22 cellular contexts compared by ENCODE assay signal in genomic region chr6:163820171-163820570, GRCh38.
DNase-seq lines count a peak whose midpoint lies in the region; ATAC-seq and TF ChIP-seq lines count a peak whose summit lies in the region.
"Had no signal": no experiment of that assay in that cellular context is flagged by ENCODE, and none has a peak within 500 bp of the region (broad histone marks: within the 10 kb centered on the region; RNA-seq: fewer than 3 reads in every experiment).

No MANE protein-coding gene starts in this region.

- H4K91ac ChIP-seq in H9 (ENCODE audit: insufficient read length, low read depth, low read length) = no peak overlapping the region
- peak overlapping the region; percentile 74 for H4K91ac ChIP-seq in neuronal stem cell (ENCODE audit: low read depth, low read length, poor library complexity)

- H3K9ac ChIP-seq in H9 (ENCODE audit: extremely low read depth, insufficient read length, low read length) (no peak overlapping the region), neuronal stem cell (ENCODE audit: low read depth, low read length, poor library complexity) (no peak overlapping the region)
- H3K9ac ChIP-seq: BLaER1 treated with 17β-estradiol and CSF1 and Interleukin-3, amounts not matched to agents 10 nM and 100 nM had no signal

- no peaks in the 10 kb centered on the region for H3K9me3 ChIP-seq in H9 (ENCODE audit: control insufficient read depth, low read depth, low read length)
- H3K9me3 ChIP-seq in neuronal stem cell (replicated peaks in 1 of 2; ENCODE audit: control insufficient read depth in 2 of 2, insufficient read depth in 1 of 2, low read depth in 1 of 2, low read length in 2 of 2) = peaks cover 0 to 3% of the 10 kb centered on the region in 2 donors
- H3K9me3 ChIP-seq: A549, BE2C, HAP-1 had no signal

- H3K4me2 ChIP-seq in H9 (ENCODE audit: insufficient read depth, insufficient read length, low read length) = no peak overlapping the region
- H3K4me2 ChIP-seq in neuronal stem cell (ENCODE audit: insufficient read depth, low read length, poor library complexity, severe bottlenecking) = no peak overlapping the region
- H3K4me2 ChIP-seq: A549; BLaER1 treated with 17β-estradiol and CSF1 and Interleukin-3, amounts not matched to agents 10 nM and 100 nM; GM23338 had no signal

- H3K36me3 ChIP-seq in neuronal stem cell (replicated peaks in 1 of 2; ENCODE audit: control insufficient read depth in 2 of 2, insufficient read depth in 2 of 2, low read length in 2 of 2) = no peaks in the 10 kb centered on the region
- H3K36me3 ChIP-seq: BE2C; BLaER1 treated with 17β-estradiol and CSF1 and Interleukin-3, amounts not matched to agents 10 nM and 100 nM; HAP-1 had no signal

- DNase-seq in H9 = no peak
- no peak for DNase-seq in neuronal stem cell (ENCODE audit: low spot score)
- no peak for DNase-seq in HCEC 1CT
- DNase-seq in NK-92 treated with Interleukin-12 subunit alpha and Interleukin-12 subunit beta, amount 100 ng/mL, for 24 hours (lab: John Stamatoyannopoulos, UW) = no peak
- DNase-seq in left colon = no peak
- no peak for DNase-seq in HPDE6-E6E7 (ENCODE audit: extremely low spot score)
- DNase-seq: 8988T; ACHN; AML-193; BE2C; Calu3; CD4-positive, alpha-beta T cell; CD8-positive, alpha-beta memory T cell; DMS53; DMS79 treated with DMSO at 0.1 percent for 48 hours; GF-D8 had no signal

- H2BK5ac ChIP-seq in H9 (ENCODE audit: insufficient read length, low read length) (no peak overlapping the region), neuronal stem cell (ENCODE audit: low read length) (no peak overlapping the region)

- H3K18ac ChIP-seq in H9 (ENCODE audit: insufficient read length, low read depth, low read length) (no peak overlapping the region), neuronal stem cell (ENCODE audit: low read length) (peak overlapping the region; percentile 48)

- H3K79me2 ChIP-seq in H9 (ENCODE audit: insufficient read depth, low read length) = no peaks in the 10 kb centered on the region

- no peaks in the 10 kb centered on the region for H3K23me2 ChIP-seq in H9 (ENCODE audit: insufficient read length, low read depth, low read length, poor library complexity, severe bottlenecking)

- H2BK20ac ChIP-seq in H9 (ENCODE audit: low read depth, low read length, poor library complexity, severe bottlenecking) = no peak overlapping the region

- no peak overlapping the region for H2AK5ac ChIP-seq in H9 (ENCODE audit: insufficient read length, low read length)
- H2AK5ac ChIP-seq in neuronal stem cell (ENCODE audit: low read depth, low read length) = no peak overlapping the region

- H3K14ac ChIP-seq in H9 (ENCODE audit: insufficient read depth, low read length) (no peak overlapping the region), neuronal stem cell (ENCODE audit: low read length) (no peak overlapping the region)

- H3K27me3 ChIP-seq in H9 (ENCODE audit: insufficient read depth, low read length) = no peaks in the 10 kb centered on the region
- no peaks in the 10 kb centered on the region for H3K27me3 ChIP-seq in neuronal stem cell (ENCODE audit: control insufficient read depth in 3 of 3, insufficient read depth in 3 of 3, low read depth in 1 of 3, low read length in 3 of 3)
- H3K27me3 ChIP-seq: BE2C; BLaER1 treated with 17β-estradiol and CSF1 and Interleukin-3, amounts not matched to agents 10 nM and 100 nM had no signal

- H4K20me1 ChIP-seq in H9 (ENCODE audit: control insufficient read depth, insufficient read depth, insufficient read length) = no peaks in the 10 kb centered on the region
- H4K20me1 ChIP-seq: BLaER1 treated with 17β-estradiol and CSF1 and Interleukin-3, amounts not matched to agents 10 nM and 100 nM had no signal

- H2BK120ac ChIP-seq in H9 (ENCODE audit: low read depth, low read length, poor library complexity, severe bottlenecking) = no peak overlapping the region
- H2BK120ac ChIP-seq in neuronal stem cell (ENCODE audit: low read depth, low read length) = no peak overlapping the region

- no peak overlapping the region for H4K5ac ChIP-seq in H9 (ENCODE audit: insufficient read length, low read depth, low read length)

- H3K27me3 Mint-ChIP-seq in H9 (ENCODE audit: low read depth) = peaks cover 4% of the 10 kb centered on the region; the same call in 1 of the 2 replicates
- H3K27me3 Mint-ChIP-seq in brain = peaks cover 9% of the 10 kb centered on the region
- H3K27me3 Mint-ChIP-seq: CD4-positive, alpha-beta T cell had no signal

- H3K79me1 ChIP-seq in H9 (ENCODE audit: insufficient read depth, low read depth, low read length, poor library complexity, severe bottlenecking) (no peaks in the 10 kb centered on the region), neuronal stem cell (ENCODE audit: low read depth, low read length) (no peaks in the 10 kb centered on the region)

- H4K8ac ChIP-seq in H9 (replicated peaks; ENCODE audit: insufficient read length, low read depth, low read length) (no peak overlapping the region), neuronal stem cell (ENCODE audit: low read depth, low read length) (no peak overlapping the region)

- H3K23ac ChIP-seq in H9 (ENCODE audit: insufficient read length, low read depth, low read length) (no peak overlapping the region), neuronal stem cell (ENCODE audit: low read depth, low read length, poor library complexity) (peak overlapping the region; percentile 26)

- no peak overlapping the region for H3T11ph ChIP-seq in H9 (ENCODE audit: low read length)

- H3K4me1 Mint-ChIP-seq in H9 = no peaks in the 10 kb centered on the region
- H3K4me1 Mint-ChIP-seq in brain = peaks cover 30% of the 10 kb centered on the region
- H3K4me1 Mint-ChIP-seq: CD14-positive monocyte; CD8-positive, alpha-beta memory T cell; GM23338 had no signal

- no peak for ATAC-seq in left colon
- ATAC-seq: A549, GM23338 had no signal

- no peak overlapping the region for H3K4ac ChIP-seq in H9 (ENCODE audit: low read depth, low read length)
- no peak overlapping the region for H3K4ac ChIP-seq in neuronal stem cell (ENCODE audit: low read length)

- no peaks in the 10 kb centered on the region; a peak in 1 of 5 replicates for H3K9me3 Mint-ChIP-seq in H9
- peaks cover 3 to 13% (median 6%) of the 10 kb centered on the region in 5 experiments for H3K9me3 Mint-ChIP-seq in brain
- H3K9me3 Mint-ChIP-seq: CD4-positive, alpha-beta T cell; GM23338 had no signal

- intact Hi-C loops in left colon (cut with DNase I, micrococcal nuclease) = no loop called here

- peak overlapping the region in 1 of 2 donors; percentile 1 for H3K4me3 ChIP-seq in neuronal stem cell (ENCODE audit: low read length in 2 of 2)
- H3K4me3 ChIP-seq: A549; BLaER1 treated with 17β-estradiol and CSF1 and Interleukin-3, amounts not matched to agents 10 nM and 100 nM; GM23338; HAP-1 had no signal

- H3K27ac Mint-ChIP-seq in H9 (peak overlapping the region in 2 of 3 experiments; percentile 49 to 52; a peak in 2 of 7 replicates), brain (peak overlapping the region in 4 of 5 experiments; percentile 13 to 83 (median 58))
- H3K27ac Mint-ChIP-seq: CD14-positive monocyte; CD4-positive, alpha-beta T cell; GM23338 had no signal

- H3K36me3 Mint-ChIP-seq in H9 (ENCODE audit: insufficient read depth in 1 of 3, low read depth in 3 of 3) (no peaks in the 10 kb centered on the region; a peak in 1 of 7 replicates), brain (peaks cover 3% of the 10 kb centered on the region)
- H3K36me3 Mint-ChIP-seq: CD14-positive monocyte; CD8-positive, alpha-beta memory T cell had no signal

- H2AFZ ChIP-seq in H9 (ENCODE audit: low read length) (no peak overlapping the region), neuronal stem cell (ENCODE audit: low read length) (no peak overlapping the region)
- H2AFZ ChIP-seq: GM23338 had no signal

- no peak overlapping the region for H2BK15ac ChIP-seq in H9 (ENCODE audit: low read depth, low read length)
- H2BK15ac ChIP-seq in neuronal stem cell (ENCODE audit: low read length) = peak overlapping the region; percentile 52

- H3K56ac ChIP-seq in H9 (ENCODE audit: insufficient read length, low read depth, low read length) = no peak overlapping the region

- no peak overlapping the region for H2BK12ac ChIP-seq in H9 (ENCODE audit: insufficient read length, low read depth, low read length)
- H2BK12ac ChIP-seq in neuronal stem cell (ENCODE audit: low read length) = no peak overlapping the region

- H3K4me3 Mint-ChIP-seq in H9 (no peak overlapping the region), brain (no peak overlapping the region)
- H3K4me3 Mint-ChIP-seq: CD14-positive monocyte; CD4-positive, alpha-beta T cell; CD8-positive, alpha-beta memory T cell; GM23338 had no signal

- no peak overlapping the region for H3K27ac ChIP-seq in H9 (ENCODE audit: insufficient read length, low read depth, low read length)
- no peak overlapping the region for H3K27ac ChIP-seq in neuronal stem cell (replicated peaks; ENCODE audit: low read length)
- H3K27ac ChIP-seq: A549; BLaER1 treated with 17β-estradiol and CSF1 and Interleukin-3, amounts not matched to agents 10 nM and 100 nM had no signal

- no CpG with 5 or more reads among the region's 17 CpGs for WGBS in H9 (ENCODE audit: extremely low coverage, insufficient read length, low lambda C conversion rate)
- no CpG with 5 or more reads among the region's 17 CpGs for WGBS in neuronal stem cell (ENCODE audit: extremely low coverage in 2 of 2, insufficient read length in 2 of 2, insufficient replicate concordance in 1 of 2), 2 donors

- H3K4me1 ChIP-seq in H9 (ENCODE audit: insufficient read depth, low read length) = no peaks in the 10 kb centered on the region
- H3K4me1 ChIP-seq in neuronal stem cell (ENCODE audit: control insufficient read depth in 2 of 2, insufficient read depth in 1 of 2, low read depth in 1 of 2, low read length in 2 of 2) = peaks cover 0 to 2% of the 10 kb centered on the region in 2 donors
- H3K4me1 ChIP-seq: A549, HAP-1 had no signal

- TF ChIP-seq CTCF in H9 (conservative IDR thresholded peaks at IDR 0.05) = no peak
- no peak for TF ChIP-seq CTCF in brain (conservative IDR thresholded peaks at IDR 0.05)
